Comparison of ENCODE assay signal across 11 cellular contexts in the genomic region with DNA sequence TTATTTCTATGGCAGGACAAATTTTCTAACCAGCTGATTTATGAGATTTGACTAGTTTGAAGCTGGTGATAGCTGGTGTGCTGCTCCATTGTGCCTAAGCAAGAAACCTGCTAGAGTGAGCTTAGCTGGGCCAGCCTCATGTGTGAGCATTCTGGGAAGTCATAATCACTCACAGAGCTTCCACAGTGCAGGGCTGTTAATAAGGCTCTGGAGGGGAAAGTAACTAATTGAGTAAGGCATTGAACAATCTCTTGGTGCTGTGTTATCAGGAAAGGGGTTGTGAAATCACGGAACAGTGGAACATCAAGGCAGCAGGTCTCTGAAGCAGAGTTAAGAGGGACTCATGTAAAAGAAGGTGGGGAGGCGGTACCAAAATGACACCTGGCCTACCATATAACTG.
"Had no signal": no experiment of that assay in that cellular context is flagged by ENCODE, and none has a peak within 500 bp of the region (broad histone marks: within the 10 kb centered on the region; RNA-seq: fewer than 3 reads in every experiment).

No MANE protein-coding gene starts in this region.

- FAIRE-seq: H1, H54 had no signal

- H3K36me3 ChIP-seq: HAP-1 had no signal

- ATAC-seq: GM23338, HCT116 had no signal

- H3K4me3 Mint-ChIP-seq: GM23338, H9, HFFc6 had no signal

- H3K4me1 ChIP-seq: HAP-1 had no signal

- H3K9me3 Mint-ChIP-seq: GM23338, H9 had no signal

- DNase-seq: GM23248, GOT3, H7, H9, HCEC 1CT, HFFc6 had no signal

- H3K9me3 ChIP-seq: HAP-1 had no signal

- H3K4me3 ChIP-seq: GM23248, GM23338, HAP-1 had no signal

- H3K27ac ChIP-seq: GM23248 had no signal
